Comparison of ENCODE assay signal across 9 cellular contexts in genomic region chr10:8586504-8586903, GRCh38.
"Had no signal": no experiment of that assay in that cellular context is flagged by ENCODE, and none has a peak within 500 bp of the region (broad histone marks: within the 10 kb centered on the region; RNA-seq: fewer than 3 reads in every experiment).

No MANE protein-coding gene starts in this region.

- DNase-seq: activated CD8-positive, alpha-beta memory T cell treated with anti-CD3 and anti-CD28 coated beads, Interleukin-2, amount 10 ng/mL, durations not matched to agents 7 days and 5 days; heart left ventricle; sigmoid colon; SJCRH30; thyroid gland; uterus had no signal

- H3K4me3 Mint-ChIP-seq: activated CD8-positive, alpha-beta memory T cell treated with anti-CD3 and anti-CD28 coated beads, Interleukin-2, amount 10 ng/mL, durations not matched to agents 7 days and 5 days; memory B cell; nephron had no signal

- H3K4me1 Mint-ChIP-seq: memory B cell, nephron had no signal

- ATAC-seq: activated CD8-positive, alpha-beta memory T cell treated with anti-CD3 and anti-CD28 coated beads, Interleukin-2, amount 10 ng/mL, durations not matched to agents 7 days and 5 days; heart left ventricle; left lobe of liver had no signal

- H3K27me3 Mint-ChIP-seq: memory B cell had no signal

- H3K9me3 Mint-ChIP-seq: nephron had no signal

- H3K27ac Mint-ChIP-seq: activated CD8-positive, alpha-beta memory T cell treated with anti-CD3 and anti-CD28 coated beads, Interleukin-2, amount 10 ng/mL, durations not matched to agents 7 days and 5 days; memory B cell; nephron had no signal

- H3K36me3 Mint-ChIP-seq: activated CD8-positive, alpha-beta memory T cell treated with anti-CD3 and anti-CD28 coated beads, Interleukin-2, amount 10 ng/mL, durations not matched to agents 7 days and 5 days; memory B cell had no signal
